Comparison of ENCODE assay signal across 8 cellular contexts in genomic region chr18:13823707-13824395, GRCh38. TPM values are rescaled to one million over a fixed set of nuclear protein-coding genes. Genes with fewer than 3 reads are reported as not detected.
DNase-seq lines count a peak whose midpoint lies in the region; ATAC-seq and TF ChIP-seq lines count a peak whose summit lies in the region.

Gene MC5R (plus strand): TSS chr18:13824149. CDS start chr18:13825766, 1,617 bp downstream.

- peak within 1 kb of the TSS; percentile 28 to 78 (median 57) for H3K4me3 ChIP-seq in dorsolateral prefrontal cortex

- no peak within 1 kb of the TSS for H3K27ac ChIP-seq in dorsolateral prefrontal cortex

- peak; percentile 76 for ATAC-seq in HG02840 (IDR thresholded peaks at IDR 0.05; ENCODE audit: low FRiP score, unreplicated experiment)

- peak; percentile 14 to 93 (median 82) for TF ChIP-seq CTCF in dorsolateral prefrontal cortex (IDR thresholded peaks at IDR 0.05 in 54 of 56, conservative IDR thresholded peaks at IDR 0.05 in 2 of 56; ENCODE audit: low read depth in 1 of 56, partially characterized antibody in 56 of 56)

- intact Hi-C loops in dorsolateral prefrontal cortex (cut with DNase I): loop anchor here (2.0 to 10.0 kb wide), 3 partner anchors 171 to 263 kb away; no protein-coding TSS in a partner anchor

- H3K27me3 ChIP-seq in dorsolateral prefrontal cortex: peaks cover 0 to 12% (median 0%) of the 10 kb centered on the region in 45 donors

- peak; percentile 3 to 62 for DNase-seq in NCI-H524 (lab: John Stamatoyannopoulos, UW)
- DNase-seq in NCI-H524 treated with DMSO at 0.1 percent for 48 hours (lab: John Stamatoyannopoulos, UW): no peak
- peak; percentile 54 for DNase-seq in NCI-H2171 (lab: John Stamatoyannopoulos, UW)
- DNase-seq in activated CD4-positive, alpha-beta T cell treated with anti-CD3 and anti-CD28 coated beads, Interleukin-2, amount 50 U/mL, for 24 hours (ENCODE audit: low read depth in 1 of 2, low spot score in 1 of 2): peak; percentile 50 to 61
- peak; percentile 24 to 84 (median 62) for DNase-seq in dorsolateral prefrontal cortex
- peak; percentile 66 for DNase-seq in medulla oblongata (ENCODE audit: extremely low spot score)
- peak; percentile 56 for DNase-seq in stimulated activated CD8-positive, alpha-beta memory T cell treated with anti-CD3 and anti-CD28 coated beads, Interleukin-12 subunit alpha, Interleukin-12 subunit beta, amount 100 ng/mL, for 24 hours (ENCODE audit: extremely low read depth)

RNA-seq across cellular contexts. Expression of gene MC5R, which starts in this region (rescaled TPM):
- total RNA-seq in dorsolateral prefrontal cortex: 1 to 10 TPM in 4 of 120 experiments, under 1 TPM in 47, not detected in 69; 0.24 to 1.2 (median 0.48) TPM
